9 cellular contexts compared by ENCODE assay signal in the genomic region with DNA sequence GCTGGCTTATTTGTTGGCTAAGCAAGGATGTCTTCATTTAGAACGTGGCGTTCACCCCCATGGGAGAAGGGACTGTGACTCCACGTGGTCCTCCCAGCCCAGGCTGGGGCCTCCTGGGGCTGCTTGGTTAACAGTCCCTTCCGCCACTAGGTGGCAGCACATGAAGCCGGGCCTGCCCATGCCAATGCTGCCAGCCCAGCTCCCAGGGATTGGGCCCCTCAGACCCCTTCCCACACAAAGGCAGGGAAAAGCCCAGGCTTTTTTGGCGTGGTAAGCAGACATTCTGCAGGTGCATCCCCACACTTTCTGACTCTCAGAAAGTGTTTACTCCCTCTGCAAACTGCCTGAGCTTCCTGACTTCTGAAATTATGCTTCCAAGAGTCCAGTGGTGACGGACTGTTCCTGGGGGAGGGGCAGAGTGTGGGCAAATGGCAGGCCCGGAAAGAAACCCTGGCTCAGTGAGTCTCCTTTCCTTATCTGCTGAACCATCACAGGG. TPM values are rescaled to one million over a fixed set of nuclear protein-coding genes. Genes with fewer than 3 reads are reported as not detected.
A peak's percentile ranks its signal among the peaks of the same experiment; 100 is the strongest.
DNase-seq lines count a peak whose midpoint lies in the region; ATAC-seq and TF ChIP-seq lines count a peak whose summit lies in the region.
"Had no signal": no experiment of that assay in that cellular context is flagged by ENCODE, and none has a peak within 500 bp of the region (broad histone marks: within the 10 kb centered on the region; RNA-seq: fewer than 3 reads in every experiment).

No MANE protein-coding gene starts in this region.

- DNase-seq in DMS53 treated with DMSO at 0.1 percent for 48 hours (lab: John Stamatoyannopoulos, UW; ENCODE audit: unreplicated experiment) (peak; percentile 6), KBM-7 (peak; percentile 66), heart right ventricle (peak; percentile 80 to 85), renal cortical epithelial cell (ENCODE audit: low read depth) (peak; percentile 23)
- peak; percentile 66 for DNase-seq in activated naive CD8-positive, alpha-beta T cell treated with anti-CD3 and anti-CD28 coated beads, Interleukin-2, amount 50 U/mL, for 16 hours (ENCODE audit: low read depth, low spot score)

- H3K4me2 ChIP-seq in SU-DHL-6 (ENCODE audit: low read depth, low read length, poor library complexity, severe bottlenecking), result no peak overlapping the region

- H4K20me1 ChIP-seq in SU-DHL-6 (ENCODE audit: low read depth, low read length), result no peaks in the 10 kb centered on the region

- 0 out of 2 replicates have a peak, but pooled peaks cover 3% of the 10 kb centered on the region for H3F3A ChIP-seq in SU-DHL-6 (ENCODE audit: insufficient read depth)

- ATAC-seq in heart right ventricle, result peak in 7 of 8 donors; percentile 22 to 49 (median 39)
- no peak for ATAC-seq in HG02840 (IDR thresholded peaks at IDR 0.05; ENCODE audit: low FRiP score, unreplicated experiment)
- ATAC-seq in GM21447 (IDR thresholded peaks at IDR 0.05; ENCODE audit: unreplicated experiment), result no peak

- H3K9me3 ChIP-seq in SU-DHL-6 (ENCODE audit: insufficient read depth, low read length), result no peaks in the 10 kb centered on the region
- H3K9me3 ChIP-seq in heart right ventricle, result no peaks in the 10 kb centered on the region

- peaks cover 31 to 83% (median 67%) of the 10 kb centered on the region in 9 donors for H3K4me1 ChIP-seq in heart right ventricle

- no peaks in the 10 kb centered on the region for H3K9me2 ChIP-seq in SU-DHL-6 (replicated peaks; ENCODE audit: insufficient read depth, low read length)

- peaks cover 18% of the 10 kb centered on the region; the same call in 1 of the 2 replicates for H3K79me2 ChIP-seq in SU-DHL-6 (ENCODE audit: insufficient read depth, low read length)

- TF ChIP-seq CTCF in SU-DHL-6 (IDR thresholded peaks at IDR 0.05; ENCODE audit: insufficient read depth, low read length, poor library complexity, severe bottlenecking) (peak; percentile 85), heart right ventricle (IDR thresholded peaks at IDR 0.05) (peak; percentile 86 to 96 (median 94))

- 9 to 10% methylated on average over 8 of the region's 8 CpGs for WGBS in heart right ventricle, 2 donors

- H3K9ac ChIP-seq in SU-DHL-6 (ENCODE audit: low read length), result no peak overlapping the region; the same call in 1 of the 2 replicates

- no peaks in the 10 kb centered on the region for H3K27me3 ChIP-seq in SU-DHL-6 (ENCODE audit: low read length)
- H3K27me3 ChIP-seq in heart right ventricle, result no peaks in the 10 kb centered on the region

- H3K27ac ChIP-seq in SU-DHL-6 (ENCODE audit: low read depth, low read length) (no peak overlapping the region), heart right ventricle (peak overlapping the region in 1 of 10 donors; percentile 3)
- H3K27ac ChIP-seq: epithelial cell of prostate had no signal

- H3K4me3 ChIP-seq in SU-DHL-6 (ENCODE audit: insufficient read depth, low read length, poor library complexity, severe bottlenecking), result no peak overlapping the region
- H3K4me3 ChIP-seq in heart right ventricle, result no peak overlapping the region

- H2AFZ ChIP-seq in SU-DHL-6 (ENCODE audit: low read depth, low read length, severe bottlenecking), result no peak overlapping the region

- intact Hi-C loops in heart right ventricle (cut with DNase I), result loop anchor here in 7 of 10 donors (1.0 to 10.0 kb wide), 11 partner anchors 94 to 446 kb away; partner anchors contain the start of gene RPL3 (in 1 of the 7)

- H3K36me3 ChIP-seq in SU-DHL-6 (ENCODE audit: low read length), result no peaks in the 10 kb centered on the region
- peaks cover 0 to 54% (median 16%) of the 10 kb centered on the region in 9 donors for H3K36me3 ChIP-seq in heart right ventricle

- in situ Hi-C loops in KBM-7 (cut with MboI; ENCODE audit: low pct_unique_long_range_greater_than_20kb, low sequenced_read_pairs), result no loop called here

RNA-seq across cellular contexts. Expression of gene CBX6, which starts 3.1 kb away (rescaled TPM):
- 10 to 100 TPM; 28.2 to 49.1 (median 37.3) TPM for total RNA-seq in heart right ventricle
- 10 to 100 TPM; 17.4 to 23.9 TPM for polyA plus RNA-seq in heart right ventricle
- 28.3 and 62.7 TPM in 2 replicates for total RNA-seq in renal cortical epithelial cell

RNA-seq across cellular contexts. Expression of gene NPTXR, which starts 25.1 kb away (rescaled TPM):
- 10 to 100 TPM; 14.7 to 32.9 (median 24.0) TPM for total RNA-seq in heart right ventricle
- 1 to 10 TPM; 8.6 to 9.2 TPM for polyA plus RNA-seq in heart right ventricle
- 0.87 and 24.7 TPM in 2 replicates for total RNA-seq in renal cortical epithelial cell

Comparison
In these comparisons a context has a peak if more than half of its experiments do, and no peak if none do; other contexts are left out.
1. DNase-seq: peak in every context shown above with its lines; median percentile 82 in heart right ventricle; 66 in KBM-7; 66 in activated naive CD8-positive, alpha-beta T cell treated with anti-CD3 and anti-CD28 coated beads, Interleukin-2, amount 50 U/mL, for 16 hours; 23 in renal cortical epithelial cell; 6 in DMS53 treated with DMSO at 0.1 percent for 48 hours.
2. ATAC-seq: peak in heart right ventricle (7 of 8); none in HG02840 (single experiment) and GM21447 (single experiment).